ENCODE assay signal across 8 cellular contexts in genomic region chr11:113690619-113691569, GRCh38. TPM values are rescaled to one million over a fixed set of nuclear protein-coding genes. Genes with fewer than 3 reads are reported as not detected.
DNase-seq lines count a peak whose midpoint lies in the region; ATAC-seq and TF ChIP-seq lines count a peak whose summit lies in the region.

No MANE protein-coding gene starts in this region.

- H3K27me3 ChIP-seq in skeletal muscle satellite cell (ENCODE audit: control insufficient read depth, insufficient read depth, low read length), result no peaks in the 10 kb centered on the region

- H3K9ac ChIP-seq in skeletal muscle satellite cell (ENCODE audit: low read depth, low read length), result peak overlapping the region; percentile 75

- DNase-seq in 8988T (peak; percentile 88), GM12864 (ENCODE audit: low read depth) (no peak), RPMI7951 (ENCODE audit: low read depth) (peak; percentile 94), fibroblast of gingiva (ENCODE audit: low read depth) (peak; percentile 20), NCI-H2029 (lab: John Stamatoyannopoulos, UW) (no peak)
- no peak for DNase-seq in activated CD4-positive, CD25-positive, alpha-beta regulatory T cell treated with anti-CD3 and anti-CD28 coated beads, Interleukin-2, amount 50 U/mL, for 72 hours

- no peaks in the 10 kb centered on the region for H3K9me3 ChIP-seq in skeletal muscle satellite cell (replicated peaks; ENCODE audit: low read length)

- H3K36me3 ChIP-seq in skeletal muscle satellite cell (ENCODE audit: insufficient read depth, low read length), result no peaks in the 10 kb centered on the region

- peak overlapping the region; percentile 59 for H3K4me2 ChIP-seq in skeletal muscle satellite cell (ENCODE audit: low read length)

- TF ChIP-seq CTCF in GM12864 (IDR thresholded peaks at IDR 0.05; ENCODE audit: low read depth, low read length, missing control alignments), result peak; percentile 74

- no peak for ATAC-seq in GM18505 (IDR thresholded peaks at IDR 0.05; ENCODE audit: unreplicated experiment)

- peaks cover 22% of the 10 kb centered on the region for H3K4me1 ChIP-seq in skeletal muscle satellite cell (ENCODE audit: control insufficient read depth, insufficient read depth, low read length)

- H3K4me3 ChIP-seq in GM12864 (ENCODE audit: low read depth, low read length), result no peak overlapping the region
- H3K4me3 ChIP-seq in skeletal muscle satellite cell (ENCODE audit: low read length), result peak overlapping the region; percentile 22

- no peak for TF ChIP-seq POLR2A in GM18505 (IDR thresholded peaks at IDR 0.05; ENCODE audit: borderline replicate concordance, extremely low read depth, insufficient read depth, insufficient read length)

RNA-seq across cellular contexts. Expression of gene TMPRSS5, which starts 15.2 kb away (rescaled TPM):
- total RNA-seq in RPMI7951 (2014; rRNA removed; shearing (Covaris generic)), result 0.12 TPM in 1 of 2 replicates, not detected in the other
- 0.22 TPM in 1 of 2 replicates, not detected in the other for total RNA-seq in skeletal muscle satellite cell (2012; rRNA removed)

Comparison
In these comparisons a context has a peak if more than half of its experiments do, and no peak if none do; other contexts are left out.
1. DNase-seq: peak in 8988T (single experiment), RPMI7951 (single experiment) and fibroblast of gingiva (single experiment); none in GM12864 (single experiment), NCI-H2029 (single experiment) and activated CD4-positive, CD25-positive, alpha-beta regulatory T cell treated with anti-CD3 and anti-CD28 coated beads, Interleukin-2, amount 50 U/mL, for 72 hours (single experiment).